In the genomic region with DNA sequence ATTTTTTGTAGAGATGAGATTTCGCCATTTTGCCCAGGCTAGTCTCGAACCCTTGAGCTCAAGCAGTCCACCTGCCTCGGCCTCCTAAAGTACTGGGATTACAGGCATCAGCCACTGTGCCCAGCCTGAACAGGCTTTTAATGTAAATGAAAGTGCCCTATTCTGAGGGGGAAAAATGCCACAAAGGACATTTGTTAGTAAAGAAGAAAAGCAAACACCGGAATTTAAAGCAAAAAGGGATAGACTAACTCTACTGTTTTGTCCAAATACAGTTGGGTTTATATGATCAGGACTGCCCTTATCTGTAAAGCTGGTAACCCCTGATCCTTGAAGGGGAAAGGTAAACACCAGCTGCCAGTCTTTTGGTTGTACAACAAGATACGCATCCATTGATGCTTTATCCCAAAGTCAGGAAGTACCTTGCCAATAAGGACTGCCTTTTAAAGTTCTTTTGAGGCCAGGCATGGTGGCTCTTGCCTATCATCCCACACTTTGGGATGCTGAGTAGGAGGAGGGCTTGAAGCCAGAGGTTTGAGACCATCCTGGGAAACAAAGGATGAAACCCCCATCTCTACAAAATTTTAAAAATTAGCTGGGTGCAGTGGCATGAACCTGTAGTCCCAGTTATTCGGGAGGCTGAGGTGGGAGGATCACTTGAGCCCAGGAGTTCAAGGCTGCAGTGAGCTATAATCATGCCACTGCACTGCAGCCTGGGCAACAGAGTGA, we compare ENCODE assay signal across 1 cellular context.
TF ChIP-seq lines count a peak whose summit lies in the region.

No MANE protein-coding gene starts in this region.

TF ChIP-seq in HepG2, 621 proteins besides CTCF, POLR2A, EP300 and RAD21 (continued from another document and continues in another):
- TF ChIP-seq, protein P1, sequence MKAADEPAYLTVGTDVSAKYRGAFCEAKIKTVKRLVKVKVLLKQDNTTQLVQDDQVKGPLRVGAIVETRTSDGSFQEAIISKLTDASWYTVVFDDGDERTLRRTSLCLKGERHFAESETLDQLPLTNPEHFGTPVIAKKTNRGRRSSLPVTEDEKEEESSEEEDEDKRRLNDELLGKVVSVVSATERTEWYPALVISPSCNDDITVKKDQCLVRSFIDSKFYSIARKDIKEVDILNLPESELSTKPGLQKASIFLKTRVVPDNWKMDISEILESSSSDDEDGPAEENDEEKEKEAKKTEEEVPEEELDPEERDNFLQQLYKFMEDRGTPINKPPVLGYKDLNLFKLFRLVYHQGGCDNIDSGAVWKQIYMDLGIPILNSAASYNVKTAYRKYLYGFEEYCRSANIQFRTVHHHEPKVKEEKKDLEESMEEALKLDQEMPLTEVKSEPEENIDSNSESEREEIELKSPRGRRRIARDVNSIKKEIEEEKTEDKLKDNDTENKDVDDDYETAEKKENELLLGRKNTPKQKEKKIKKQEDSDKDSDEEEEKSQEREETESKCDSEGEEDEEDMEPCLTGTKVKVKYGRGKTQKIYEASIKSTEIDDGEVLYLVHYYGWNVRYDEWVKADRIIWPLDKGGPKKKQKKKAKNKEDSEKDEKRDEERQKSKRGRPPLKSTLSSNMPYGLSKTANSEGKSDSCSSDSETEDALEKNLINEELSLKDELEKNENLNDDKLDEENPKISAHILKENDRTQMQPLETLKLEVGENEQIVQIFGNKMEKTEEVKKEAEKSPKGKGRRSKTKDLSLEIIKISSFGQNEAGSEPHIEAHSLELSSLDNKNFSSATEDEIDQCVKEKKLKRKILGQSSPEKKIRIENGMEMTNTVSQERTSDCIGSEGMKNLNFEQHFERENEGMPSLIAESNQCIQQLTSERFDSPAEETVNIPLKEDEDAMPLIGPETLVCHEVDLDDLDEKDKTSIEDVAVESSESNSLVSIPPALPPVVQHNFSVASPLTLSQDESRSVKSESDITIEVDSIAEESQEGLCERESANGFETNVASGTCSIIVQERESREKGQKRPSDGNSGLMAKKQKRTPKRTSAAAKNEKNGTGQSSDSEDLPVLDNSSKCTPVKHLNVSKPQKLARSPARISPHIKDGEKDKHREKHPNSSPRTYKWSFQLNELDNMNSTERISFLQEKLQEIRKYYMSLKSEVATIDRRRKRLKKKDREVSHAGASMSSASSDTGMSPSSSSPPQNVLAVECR (CRISPR knock-in tag; IDR thresholded peaks at IDR 0.05; ENCODE audit: borderline replicate concordance), result peak; percentile 30; the same call in 1 of the 2 replicates
- TF ChIP-seq ZNF772 (CRISPR knock-in tag; IDR thresholded peaks at IDR 0.05) (peak; percentile 41; the same call in 1 of the 2 replicates), ZSCAN30 (CRISPR knock-in tag; IDR thresholded peaks at IDR 0.05) (no peak), ZBTB7A (CRISPR knock-in tag; IDR thresholded peaks at IDR 0.05) (no peak), ZNF20 (CRISPR knock-in tag; IDR thresholded peaks at IDR 0.05) (no peak), ZNF563 (CRISPR knock-in tag; IDR thresholded peaks at IDR 0.05) (no peak), ZNF883 (CRISPR knock-in tag; IDR thresholded peaks at IDR 0.05; ENCODE audit: not compliant biosample characterization) (no peak), MATR3 (CRISPR knock-in tag; IDR thresholded peaks at IDR 0.05) (no peak), ZNF367 (CRISPR knock-in tag; IDR thresholded peaks at IDR 0.05; ENCODE audit: borderline replicate concordance) (no peak), ZNF598 (CRISPR knock-in tag; IDR thresholded peaks at IDR 0.05; ENCODE audit: borderline replicate concordance) (no peak), ZNF30 (CRISPR knock-in tag; IDR thresholded peaks at IDR 0.05) (no peak), NR2F1 (CRISPR knock-in tag; IDR thresholded peaks at IDR 0.05) (peak; percentile 94 to 97), THYN1 (CRISPR knock-in tag; IDR thresholded peaks at IDR 0.05; ENCODE audit: borderline replicate concordance, low read depth) (no peak), ISL2 (CRISPR knock-in tag; IDR thresholded peaks at IDR 0.05) (peak; percentile 99), ZNF292 (CRISPR knock-in tag; IDR thresholded peaks at IDR 0.05; ENCODE audit: borderline replicate concordance, low read depth) (peak; percentile 79), ZNF549 (CRISPR knock-in tag; IDR thresholded peaks at IDR 0.05) (no peak), ZNF766 (CRISPR knock-in tag; IDR thresholded peaks at IDR 0.05; ENCODE audit: borderline replicate concordance) (no peak), ZSCAN22 (CRISPR knock-in tag; IDR thresholded peaks at IDR 0.05) (no peak), ZNF510 (CRISPR knock-in tag; IDR thresholded peaks at IDR 0.05; ENCODE audit: low read depth) (0 out of 2 replicates have a peak, but pooled peaks have one; percentile 41), ZNF747 (CRISPR knock-in tag; IDR thresholded peaks at IDR 0.05; ENCODE audit: borderline replicate concordance) (peak; percentile 46; the same call in 1 of the 2 replicates), ZBTB8A (CRISPR knock-in tag; IDR thresholded peaks at IDR 0.05; ENCODE audit: borderline replicate concordance, low read depth) (no peak), MIER3 (CRISPR knock-in tag; IDR thresholded peaks at IDR 0.05; ENCODE audit: borderline replicate concordance) (peak; percentile 88; the same call in 1 of the 2 replicates), HOXA9 (CRISPR knock-in tag; IDR thresholded peaks at IDR 0.05; ENCODE audit: borderline replicate concordance) (no peak), KAT8 (CRISPR knock-in tag; IDR thresholded peaks at IDR 0.05) (peak; percentile 86), SNAI1 (CRISPR knock-in tag; IDR thresholded peaks at IDR 0.05; ENCODE audit: borderline replicate concordance) (0 out of 2 replicates have a peak, but pooled peaks have one; percentile 25), GZF1 (CRISPR knock-in tag; IDR thresholded peaks at IDR 0.05) (no peak), ZNF569 (CRISPR knock-in tag; IDR thresholded peaks at IDR 0.05; ENCODE audit: borderline replicate concordance) (no peak), JDP2 (CRISPR knock-in tag; IDR thresholded peaks at IDR 0.05; ENCODE audit: borderline replicate concordance) (no peak)
- TF ChIP-seq, protein P2, sequence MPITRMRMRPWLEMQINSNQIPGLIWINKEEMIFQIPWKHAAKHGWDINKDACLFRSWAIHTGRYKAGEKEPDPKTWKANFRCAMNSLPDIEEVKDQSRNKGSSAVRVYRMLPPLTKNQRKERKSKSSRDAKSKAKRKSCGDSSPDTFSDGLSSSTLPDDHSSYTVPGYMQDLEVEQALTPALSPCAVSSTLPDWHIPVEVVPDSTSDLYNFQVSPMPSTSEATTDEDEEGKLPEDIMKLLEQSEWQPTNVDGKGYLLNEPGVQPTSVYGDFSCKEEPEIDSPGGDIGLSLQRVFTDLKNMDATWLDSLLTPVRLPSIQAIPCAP (CRISPR knock-in tag; IDR thresholded peaks at IDR 0.05; ENCODE audit: low read depth), result no peak
- TF ChIP-seq, protein P3, sequence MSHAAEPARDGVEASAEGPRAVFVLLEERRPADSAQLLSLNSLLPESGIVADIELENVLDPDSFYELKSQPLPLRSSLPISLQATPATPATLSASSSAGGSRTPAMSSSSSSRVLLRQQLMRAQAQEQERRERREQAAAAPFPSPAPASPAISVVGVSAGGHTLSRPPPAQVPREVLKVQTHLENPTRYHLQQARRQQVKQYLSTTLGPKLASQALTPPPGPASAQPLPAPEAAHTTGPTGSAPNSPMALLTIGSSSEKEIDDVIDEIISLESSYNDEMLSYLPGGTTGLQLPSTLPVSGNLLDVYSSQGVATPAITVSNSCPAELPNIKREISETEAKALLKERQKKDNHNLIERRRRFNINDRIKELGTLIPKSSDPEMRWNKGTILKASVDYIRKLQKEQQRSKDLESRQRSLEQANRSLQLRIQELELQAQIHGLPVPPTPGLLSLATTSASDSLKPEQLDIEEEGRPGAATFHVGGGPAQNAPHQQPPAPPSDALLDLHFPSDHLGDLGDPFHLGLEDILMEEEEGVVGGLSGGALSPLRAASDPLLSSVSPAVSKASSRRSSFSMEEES (CRISPR knock-in tag; IDR thresholded peaks at IDR 0.05), result peak; percentile 76; the same call in 1 of the 2 replicates
- TF ChIP-seq, protein P4, sequence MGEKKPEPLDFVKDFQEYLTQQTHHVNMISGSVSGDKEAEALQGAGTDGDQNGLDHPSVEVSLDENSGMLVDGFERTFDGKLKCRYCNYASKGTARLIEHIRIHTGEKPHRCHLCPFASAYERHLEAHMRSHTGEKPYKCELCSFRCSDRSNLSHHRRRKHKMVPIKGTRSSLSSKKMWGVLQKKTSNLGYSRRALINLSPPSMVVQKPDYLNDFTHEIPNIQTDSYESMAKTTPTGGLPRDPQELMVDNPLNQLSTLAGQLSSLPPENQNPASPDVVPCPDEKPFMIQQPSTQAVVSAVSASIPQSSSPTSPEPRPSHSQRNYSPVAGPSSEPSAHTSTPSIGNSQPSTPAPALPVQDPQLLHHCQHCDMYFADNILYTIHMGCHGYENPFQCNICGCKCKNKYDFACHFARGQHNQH (CRISPR knock-in tag; IDR thresholded peaks at IDR 0.05), result peak; percentile 86
- TF ChIP-seq, protein P5, sequence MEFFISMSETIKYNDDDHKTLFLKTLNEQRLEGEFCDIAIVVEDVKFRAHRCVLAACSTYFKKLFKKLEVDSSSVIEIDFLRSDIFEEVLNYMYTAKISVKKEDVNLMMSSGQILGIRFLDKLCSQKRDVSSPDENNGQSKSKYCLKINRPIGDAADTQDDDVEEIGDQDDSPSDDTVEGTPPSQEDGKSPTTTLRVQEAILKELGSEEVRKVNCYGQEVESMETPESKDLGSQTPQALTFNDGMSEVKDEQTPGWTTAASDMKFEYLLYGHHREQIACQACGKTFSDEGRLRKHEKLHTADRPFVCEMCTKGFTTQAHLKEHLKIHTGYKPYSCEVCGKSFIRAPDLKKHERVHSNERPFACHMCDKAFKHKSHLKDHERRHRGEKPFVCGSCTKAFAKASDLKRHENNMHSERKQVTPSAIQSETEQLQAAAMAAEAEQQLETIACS (CRISPR knock-in tag; IDR thresholded peaks at IDR 0.05), result no peak
- TF ChIP-seq, protein P6, sequence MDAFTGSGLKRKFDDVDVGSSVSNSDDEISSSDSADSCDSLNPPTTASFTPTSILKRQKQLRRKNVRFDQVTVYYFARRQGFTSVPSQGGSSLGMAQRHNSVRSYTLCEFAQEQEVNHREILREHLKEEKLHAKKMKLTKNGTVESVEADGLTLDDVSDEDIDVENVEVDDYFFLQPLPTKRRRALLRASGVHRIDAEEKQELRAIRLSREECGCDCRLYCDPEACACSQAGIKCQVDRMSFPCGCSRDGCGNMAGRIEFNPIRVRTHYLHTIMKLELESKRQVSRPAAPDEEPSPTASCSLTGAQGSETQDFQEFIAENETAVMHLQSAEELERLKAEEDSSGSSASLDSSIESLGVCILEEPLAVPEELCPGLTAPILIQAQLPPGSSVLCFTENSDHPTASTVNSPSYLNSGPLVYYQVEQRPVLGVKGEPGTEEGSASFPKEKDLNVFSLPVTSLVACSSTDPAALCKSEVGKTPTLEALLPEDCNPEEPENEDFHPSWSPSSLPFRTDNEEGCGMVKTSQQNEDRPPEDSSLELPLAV (CRISPR knock-in tag; conservative IDR thresholded peaks at IDR 0.05; ENCODE audit: low read depth), result no peak
- TF ChIP-seq, protein P7, sequence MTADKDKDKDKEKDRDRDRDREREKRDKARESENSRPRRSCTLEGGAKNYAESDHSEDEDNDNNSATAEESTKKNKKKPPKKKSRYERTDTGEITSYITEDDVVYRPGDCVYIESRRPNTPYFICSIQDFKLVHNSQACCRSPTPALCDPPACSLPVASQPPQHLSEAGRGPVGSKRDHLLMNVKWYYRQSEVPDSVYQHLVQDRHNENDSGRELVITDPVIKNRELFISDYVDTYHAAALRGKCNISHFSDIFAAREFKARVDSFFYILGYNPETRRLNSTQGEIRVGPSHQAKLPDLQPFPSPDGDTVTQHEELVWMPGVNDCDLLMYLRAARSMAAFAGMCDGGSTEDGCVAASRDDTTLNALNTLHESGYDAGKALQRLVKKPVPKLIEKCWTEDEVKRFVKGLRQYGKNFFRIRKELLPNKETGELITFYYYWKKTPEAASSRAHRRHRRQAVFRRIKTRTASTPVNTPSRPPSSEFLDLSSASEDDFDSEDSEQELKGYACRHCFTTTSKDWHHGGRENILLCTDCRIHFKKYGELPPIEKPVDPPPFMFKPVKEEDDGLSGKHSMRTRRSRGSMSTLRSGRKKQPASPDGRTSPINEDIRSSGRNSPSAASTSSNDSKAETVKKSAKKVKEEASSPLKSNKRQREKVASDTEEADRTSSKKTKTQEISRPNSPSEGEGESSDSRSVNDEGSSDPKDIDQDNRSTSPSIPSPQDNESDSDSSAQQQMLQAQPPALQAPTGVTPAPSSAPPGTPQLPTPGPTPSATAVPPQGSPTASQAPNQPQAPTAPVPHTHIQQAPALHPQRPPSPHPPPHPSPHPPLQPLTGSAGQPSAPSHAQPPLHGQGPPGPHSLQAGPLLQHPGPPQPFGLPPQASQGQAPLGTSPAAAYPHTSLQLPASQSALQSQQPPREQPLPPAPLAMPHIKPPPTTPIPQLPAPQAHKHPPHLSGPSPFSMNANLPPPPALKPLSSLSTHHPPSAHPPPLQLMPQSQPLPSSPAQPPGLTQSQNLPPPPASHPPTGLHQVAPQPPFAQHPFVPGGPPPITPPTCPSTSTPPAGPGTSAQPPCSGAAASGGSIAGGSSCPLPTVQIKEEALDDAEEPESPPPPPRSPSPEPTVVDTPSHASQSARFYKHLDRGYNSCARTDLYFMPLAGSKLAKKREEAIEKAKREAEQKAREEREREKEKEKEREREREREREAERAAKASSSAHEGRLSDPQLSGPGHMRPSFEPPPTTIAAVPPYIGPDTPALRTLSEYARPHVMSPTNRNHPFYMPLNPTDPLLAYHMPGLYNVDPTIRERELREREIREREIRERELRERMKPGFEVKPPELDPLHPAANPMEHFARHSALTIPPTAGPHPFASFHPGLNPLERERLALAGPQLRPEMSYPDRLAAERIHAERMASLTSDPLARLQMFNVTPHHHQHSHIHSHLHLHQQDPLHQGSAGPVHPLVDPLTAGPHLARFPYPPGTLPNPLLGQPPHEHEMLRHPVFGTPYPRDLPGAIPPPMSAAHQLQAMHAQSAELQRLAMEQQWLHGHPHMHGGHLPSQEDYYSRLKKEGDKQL (CRISPR knock-in tag; IDR thresholded peaks at IDR 0.05; ENCODE audit: low read depth), result peak; percentile 95
- TF ChIP-seq, protein P8, sequence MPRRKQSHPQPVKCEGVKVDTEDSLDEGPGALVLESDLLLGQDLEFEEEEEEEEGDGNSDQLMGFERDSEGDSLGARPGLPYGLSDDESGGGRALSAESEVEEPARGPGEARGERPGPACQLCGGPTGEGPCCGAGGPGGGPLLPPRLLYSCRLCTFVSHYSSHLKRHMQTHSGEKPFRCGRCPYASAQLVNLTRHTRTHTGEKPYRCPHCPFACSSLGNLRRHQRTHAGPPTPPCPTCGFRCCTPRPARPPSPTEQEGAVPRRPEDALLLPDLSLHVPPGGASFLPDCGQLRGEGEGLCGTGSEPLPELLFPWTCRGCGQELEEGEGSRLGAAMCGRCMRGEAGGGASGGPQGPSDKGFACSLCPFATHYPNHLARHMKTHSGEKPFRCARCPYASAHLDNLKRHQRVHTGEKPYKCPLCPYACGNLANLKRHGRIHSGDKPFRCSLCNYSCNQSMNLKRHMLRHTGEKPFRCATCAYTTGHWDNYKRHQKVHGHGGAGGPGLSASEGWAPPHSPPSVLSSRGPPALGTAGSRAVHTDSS (CRISPR knock-in tag; conservative IDR thresholded peaks at IDR 0.05), result no peak
- TF ChIP-seq, protein P9, sequence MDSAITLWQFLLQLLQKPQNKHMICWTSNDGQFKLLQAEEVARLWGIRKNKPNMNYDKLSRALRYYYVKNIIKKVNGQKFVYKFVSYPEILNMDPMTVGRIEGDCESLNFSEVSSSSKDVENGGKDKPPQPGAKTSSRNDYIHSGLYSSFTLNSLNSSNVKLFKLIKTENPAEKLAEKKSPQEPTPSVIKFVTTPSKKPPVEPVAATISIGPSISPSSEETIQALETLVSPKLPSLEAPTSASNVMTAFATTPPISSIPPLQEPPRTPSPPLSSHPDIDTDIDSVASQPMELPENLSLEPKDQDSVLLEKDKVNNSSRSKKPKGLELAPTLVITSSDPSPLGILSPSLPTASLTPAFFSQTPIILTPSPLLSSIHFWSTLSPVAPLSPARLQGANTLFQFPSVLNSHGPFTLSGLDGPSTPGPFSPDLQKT (CRISPR knock-in tag; IDR thresholded peaks at IDR 0.05; ENCODE audit: borderline replicate concordance), result no peak
